In the genomic region with DNA sequence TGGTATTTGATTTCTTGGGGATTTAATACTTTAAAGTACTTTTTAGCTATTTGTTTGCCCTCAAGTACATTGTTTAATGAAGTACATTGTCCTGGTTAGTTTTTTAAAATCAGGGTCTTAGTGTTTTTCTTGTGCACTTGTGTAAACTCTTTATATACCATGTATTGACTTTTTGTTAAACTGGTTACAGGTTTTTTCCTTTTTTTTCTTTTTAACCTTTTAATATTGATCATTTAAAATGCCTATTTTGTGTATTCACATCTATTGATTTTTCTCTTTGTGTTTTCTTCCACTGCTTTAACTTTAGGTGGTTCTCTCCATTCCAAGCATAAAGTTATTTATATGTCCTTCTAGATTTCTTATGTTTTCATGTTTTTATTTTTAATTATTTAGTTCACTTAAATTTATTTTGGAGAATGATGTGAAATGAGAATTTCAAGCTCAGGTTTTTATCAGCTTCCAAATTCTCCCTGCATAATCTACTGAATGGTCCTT, we compare ENCODE assay signal across 1 cellular context.
TF ChIP-seq lines count a peak whose summit lies in the region.

No MANE protein-coding gene starts in this region.

TF ChIP-seq in GM23338, 12 proteins besides CTCF, POLR2A, EP300 and RAD21:
- no peak for TF ChIP-seq ZNF331 (CRISPR knock-in tag; IDR thresholded peaks at IDR 0.05; ENCODE audit: low read depth)
- TF ChIP-seq, protein P1, sequence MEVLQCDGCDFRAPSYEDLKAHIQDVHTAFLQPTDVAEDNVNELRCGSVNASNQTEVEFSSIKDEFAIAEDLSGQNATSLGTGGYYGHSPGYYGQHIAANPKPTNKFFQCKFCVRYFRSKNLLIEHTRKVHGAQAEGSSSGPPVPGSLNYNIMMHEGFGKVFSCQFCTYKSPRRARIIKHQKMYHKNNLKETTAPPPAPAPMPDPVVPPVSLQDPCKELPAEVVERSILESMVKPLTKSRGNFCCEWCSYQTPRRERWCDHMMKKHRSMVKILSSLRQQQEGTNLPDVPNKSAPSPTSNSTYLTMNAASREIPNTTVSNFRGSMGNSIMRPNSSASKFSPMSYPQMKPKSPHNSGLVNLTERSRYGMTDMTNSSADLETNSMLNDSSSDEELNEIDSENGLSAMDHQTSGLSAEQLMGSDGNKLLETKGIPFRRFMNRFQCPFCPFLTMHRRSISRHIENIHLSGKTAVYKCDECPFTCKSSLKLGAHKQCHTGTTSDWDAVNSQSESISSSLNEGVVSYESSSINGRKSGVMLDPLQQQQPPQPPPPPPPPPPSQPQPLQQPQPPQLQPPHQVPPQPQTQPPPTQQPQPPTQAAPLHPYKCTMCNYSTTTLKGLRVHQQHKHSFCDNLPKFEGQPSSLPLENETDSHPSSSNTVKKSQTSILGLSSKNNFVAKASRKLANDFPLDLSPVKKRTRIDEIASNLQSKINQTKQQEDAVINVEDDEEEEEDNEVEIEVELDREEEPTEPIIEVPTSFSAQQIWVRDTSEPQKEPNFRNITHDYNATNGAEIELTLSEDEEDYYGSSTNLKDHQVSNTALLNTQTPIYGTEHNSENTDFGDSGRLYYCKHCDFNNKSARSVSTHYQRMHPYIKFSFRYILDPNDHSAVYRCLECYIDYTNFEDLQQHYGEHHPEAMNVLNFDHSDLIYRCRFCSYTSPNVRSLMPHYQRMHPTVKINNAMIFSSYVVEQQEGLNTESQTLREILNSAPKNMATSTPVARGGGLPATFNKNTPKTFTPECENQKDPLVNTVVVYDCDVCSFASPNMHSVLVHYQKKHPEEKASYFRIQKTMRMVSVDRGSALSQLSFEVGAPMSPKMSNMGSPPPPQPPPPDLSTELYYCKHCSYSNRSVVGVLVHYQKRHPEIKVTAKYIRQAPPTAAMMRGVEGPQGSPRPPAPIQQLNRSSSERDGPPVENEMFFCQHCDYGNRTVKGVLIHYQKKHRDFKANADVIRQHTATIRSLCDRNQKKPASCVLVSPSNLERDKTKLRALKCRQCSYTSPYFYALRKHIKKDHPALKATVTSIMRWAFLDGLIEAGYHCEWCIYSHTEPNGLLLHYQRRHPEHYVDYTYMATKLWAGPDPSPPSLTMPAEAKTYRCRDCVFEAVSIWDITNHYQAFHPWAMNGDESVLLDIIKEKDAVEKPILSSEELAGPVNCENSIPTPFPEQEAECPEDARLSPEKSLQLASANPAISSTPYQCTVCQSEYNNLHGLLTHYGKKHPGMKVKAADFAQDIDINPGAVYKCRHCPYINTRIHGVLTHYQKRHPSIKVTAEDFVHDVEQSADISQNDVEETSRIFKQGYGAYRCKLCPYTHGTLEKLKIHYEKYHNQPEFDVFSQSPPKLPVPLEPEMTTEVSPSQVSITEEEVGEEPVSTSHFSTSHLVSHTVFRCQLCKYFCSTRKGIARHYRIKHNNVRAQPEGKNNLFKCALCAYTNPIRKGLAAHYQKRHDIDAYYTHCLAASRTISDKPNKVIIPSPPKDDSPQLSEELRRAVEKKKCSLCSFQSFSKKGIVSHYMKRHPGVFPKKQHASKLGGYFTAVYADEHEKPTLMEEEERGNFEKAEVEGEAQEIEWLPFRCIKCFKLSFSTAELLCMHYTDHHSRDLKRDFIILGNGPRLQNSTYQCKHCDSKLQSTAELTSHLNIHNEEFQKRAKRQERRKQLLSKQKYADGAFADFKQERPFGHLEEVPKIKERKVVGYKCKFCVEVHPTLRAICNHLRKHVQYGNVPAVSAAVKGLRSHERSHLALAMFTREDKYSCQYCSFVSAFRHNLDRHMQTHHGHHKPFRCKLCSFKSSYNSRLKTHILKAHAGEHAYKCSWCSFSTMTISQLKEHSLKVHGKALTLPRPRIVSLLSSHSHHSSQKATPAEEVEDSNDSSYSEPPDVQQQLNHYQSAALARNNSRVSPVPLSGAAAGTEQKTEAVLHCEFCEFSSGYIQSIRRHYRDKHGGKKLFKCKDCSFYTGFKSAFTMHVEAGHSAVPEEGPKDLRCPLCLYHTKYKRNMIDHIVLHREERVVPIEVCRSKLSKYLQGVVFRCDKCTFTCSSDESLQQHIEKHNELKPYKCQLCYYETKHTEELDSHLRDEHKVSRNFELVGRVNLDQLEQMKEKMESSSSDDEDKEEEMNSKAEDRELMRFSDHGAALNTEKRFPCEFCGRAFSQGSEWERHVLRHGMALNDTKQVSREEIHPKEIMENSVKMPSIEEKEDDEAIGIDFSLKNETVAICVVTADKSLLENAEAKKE (CRISPR knock-in tag; IDR thresholded peaks at IDR 0.05): no peak
- no peak for TF ChIP-seq JUNB (IDR thresholded peaks at IDR 0.05; ENCODE audit: unreplicated experiment)
TF ChIP-seq in GM23338: peak in this region for 0.
